Comparison of ENCODE assay signal across 8 cellular contexts in the genomic region with DNA sequence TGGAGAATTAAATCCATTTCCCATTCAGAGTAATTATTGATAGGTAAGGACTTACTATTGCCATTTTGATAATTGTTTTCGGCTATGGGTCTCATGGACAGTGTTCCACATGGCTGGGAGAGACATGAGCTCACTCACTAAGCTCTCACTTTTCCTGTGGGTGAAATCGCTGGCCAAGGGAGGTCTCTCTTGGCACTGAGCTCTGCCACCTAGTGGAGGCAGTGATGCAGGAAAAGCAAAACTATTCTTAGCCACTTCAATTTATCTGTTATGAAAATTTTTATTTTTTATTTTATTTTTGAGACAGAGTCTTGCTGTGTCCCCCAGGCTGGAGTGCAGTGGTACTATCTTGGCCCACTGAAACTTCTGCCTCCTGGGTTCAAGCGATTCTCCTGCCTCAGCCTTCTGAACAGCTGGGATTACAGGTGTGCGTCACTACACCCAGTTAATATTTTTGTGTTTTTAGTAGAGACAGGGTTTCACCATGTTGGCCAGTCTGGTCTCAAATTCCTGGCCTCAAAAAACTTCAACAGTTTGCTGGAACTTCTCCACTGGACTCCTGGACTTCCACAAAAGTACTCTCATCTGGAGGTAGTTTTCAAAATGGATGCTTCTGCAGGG. TPM values are rescaled to one million over a fixed set of nuclear protein-coding genes. Genes with fewer than 3 reads are reported as not detected.
A peak's percentile ranks its signal among the peaks of the same experiment; 100 is the strongest.
DNase-seq lines count a peak whose midpoint lies in the region; ATAC-seq, FAIRE-seq and TF ChIP-seq lines count a peak whose summit lies in the region.

No MANE protein-coding gene starts in this region.

- H3K36me3 Mint-ChIP-seq in activated B cell treated with CpG ODN at 0.5 μM for 24 hours (ENCODE audit: low read depth) = peaks cover 10% of the 10 kb centered on the region

- no peaks in the 10 kb centered on the region for H3K36me3 ChIP-seq in HepG2 (replicated peaks in 1 of 2; ENCODE audit: control insufficient read depth in 1 of 2, insufficient read depth in 2 of 2, low read length in 2 of 2)

- H3K9me3 ChIP-seq in HepG2 (ENCODE audit: low read length) = no peaks in the 10 kb centered on the region

- no TSS peak for BruUV-seq in HepG2 (replicated peaks; lab: Mats Ljungman, UMichigan)

- in situ Hi-C loops in HepG2 (cut with HindIII; ENCODE audit: extremely low pct_ligation_motif_present, low pct_unique_long_range_greater_than_20kb) = no loop called here

- no peak overlapping the region for H3K27ac Mint-ChIP-seq in activated B cell treated with CpG ODN at 0.5 μM for 24 hours

- H3K4me1 Mint-ChIP-seq in activated B cell treated with CpG ODN at 0.5 μM for 24 hours = peaks cover 17% of the 10 kb centered on the region

- ATAC-seq in GM21576 (IDR thresholded peaks at IDR 0.05; ENCODE audit: unreplicated experiment) (peak; percentile 23), activated B cell treated with CpG ODN at 0.5 μM for 24 hours (ENCODE audit: low read depth) (no peak), HepG2 (peak; percentile 28), HG02970 (IDR thresholded peaks at IDR 0.05; ENCODE audit: low FRiP score, unreplicated experiment) (no peak)

- POLR2A ChIA-PET in activated B cell treated with CpG ODN at 0.5 μM for 24 hours (lab: Charles Lee) = interaction anchor here (0.6 to 2.0 kb wide), 4 partner anchors 11 to 147 kb away, joined by 3 to 10 read pairs (median 4); partner anchors contain the start of gene COMMD2
- POLR2A ChIA-PET in HepG2 (lab: Yijun Ruan, JAX) = interaction anchor here (0.6 to 0.9 kb wide), 2 partner anchors 42 to 79 kb away, joined by 3 to 6 read pairs; no protein-coding TSS in a partner anchor

- TF ChIP-seq RAD21 in HepG2 (CRISPR knock-in tag; IDR thresholded peaks at IDR 0.05) = peak; percentile 41; the same call in 1 of the 2 replicates

- no peak overlapping the region for H3K9ac ChIP-seq in HepG2 (ENCODE audit: insufficient read depth, low read depth, low read length)

- TF ChIP-seq EP300 in HepG2 (IDR thresholded peaks at IDR 0.05; ENCODE audit: low read depth in 2 of 2, low read length in 2 of 2) = no peak
- TF ChIP-seq EP300 in HepG2 (CRISPR knock-in tag; IDR thresholded peaks at IDR 0.05; ENCODE audit: borderline replicate concordance) = no peak

- no peak overlapping the region for H3K27ac ChIP-seq in HepG2 (ENCODE audit: extremely low read length, insufficient read depth, low read length)

- H3K4me3 ChIP-seq in AG09309 (ENCODE audit: control insufficient read depth, low read depth, low read length) = no peak overlapping the region
- H3K4me3 ChIP-seq in choroid plexus epithelial cell (ENCODE audit: low read depth, low read length) = no peak overlapping the region
- no peak overlapping the region for H3K4me3 ChIP-seq in HepG2 (replicated peaks in 1 of 3; ENCODE audit: insufficient read depth in 1 of 3, low read depth in 2 of 3, low read length in 3 of 3)

- H3K27me3 ChIP-seq in HepG2 (ENCODE audit: control insufficient read depth in 1 of 2, insufficient read depth in 2 of 2, low read length in 2 of 2) = no peaks in the 10 kb centered on the region; a peak in 1 of 5 replicates

- no peaks in the 10 kb centered on the region for H4K20me1 ChIP-seq in HepG2 (ENCODE audit: insufficient read depth, low read length)

- peak; percentile 30 for FAIRE-seq in HepG2 (lab: Jason Lieb, UNC)

- peak overlapping the region; percentile 42 for H2AFZ ChIP-seq in HepG2 (ENCODE audit: low read length)

- peak overlapping the region; percentile 45; the same call in 1 of the 2 replicates for H3K4me2 ChIP-seq in HepG2 (ENCODE audit: low read depth, low read length)

- peak overlapping the region; percentile 24 for H3K4me3 Mint-ChIP-seq in activated B cell treated with CpG ODN at 0.5 μM for 24 hours

- 24% methylated on average over 4 of the region's 4 CpGs for WGBS in HepG2 (ENCODE audit: low lambda C conversion rate)

- no peak for TF ChIP-seq POLR2A in HepG2 (IDR thresholded peaks at IDR 0.05; ENCODE audit: insufficient read depth in 1 of 2, low read depth in 2 of 2, low read length in 2 of 2)

- H3K79me2 ChIP-seq in HepG2 (ENCODE audit: insufficient read depth, low read length) = peaks cover 2% of the 10 kb centered on the region

- intact Hi-C loops in activated B cell treated with CpG ODN at 0.5 μM for 24 hours (cut with micrococcal nuclease) = loop anchor here (1.0 to 2.0 kb wide), 3 partner anchors 20 to 239 kb away; no protein-coding TSS in a partner anchor
- intact Hi-C loops in HepG2 (cut with micrococcal nuclease; ENCODE audit: unreplicated experiment) = loop anchor here (1.0 kb wide), 2 partner anchors 43 to 315 kb away; no protein-coding TSS in a partner anchor

- H3K4me1 ChIP-seq in HepG2 (ENCODE audit: insufficient read depth, low read length) = peaks cover 10% of the 10 kb centered on the region

- TF ChIP-seq CTCF in AG09309 (IDR thresholded peaks at IDR 0.05; ENCODE audit: control insufficient read depth, insufficient read depth, low read depth, low read length, missing control alignments) = peak; percentile 88
- TF ChIP-seq CTCF in activated B cell treated with CpG ODN at 0.5 μM for 24 hours (IDR thresholded peaks at IDR 0.05) = peak; percentile 62
- TF ChIP-seq CTCF in choroid plexus epithelial cell (conservative IDR thresholded peaks at IDR 0.05; ENCODE audit: low read depth, low read length) = peak; percentile 91
- TF ChIP-seq CTCF in HepG2 (CRISPR knock-in tag; IDR thresholded peaks at IDR 0.05) = peak; percentile 78

- CTCF ChIA-PET in activated B cell treated with CpG ODN at 0.5 μM for 24 hours (lab: Charles Lee) = interaction anchor here (0.6 to 3.6 kb wide), 23 partner anchors 9 to 412 kb away, joined by 3 to 40 read pairs (median 6); partner anchors contain the start of gene COMMD2
- CTCF ChIA-PET in HepG2 (lab: Yijun Ruan, JAX; ENCODE audit: low intra/inter-chr PET ratio, low total read pairs) = interaction anchor here (0.9 to 2.9 kb wide), 3 partner anchors 43 to 314 kb away, joined by 3 to 21 read pairs (median 9); no protein-coding TSS in a partner anchor

- no peaks in the 10 kb centered on the region for H3K9me3 Mint-ChIP-seq in activated B cell treated with CpG ODN at 0.5 μM for 24 hours

- H3K27me3 Mint-ChIP-seq in activated B cell treated with CpG ODN at 0.5 μM for 24 hours = peaks cover 7% of the 10 kb centered on the region

- DNase-seq in AG09309 (ENCODE audit: low read depth) (peak; percentile 46), NCI-H345 (lab: John Stamatoyannopoulos, UW) (peak; percentile 52), activated B cell treated with CpG ODN at 0.5 μM for 24 hours (peak; percentile 26), choroid plexus epithelial cell (ENCODE audit: low read depth) (peak; percentile 90), HepG2 (ENCODE audit: low spot score) (peak; percentile 58)
- DNase-seq in stimulated activated CD8-positive, alpha-beta memory T cell treated with anti-CD3 and anti-CD28 coated beads, Interleukin-12 subunit alpha, Interleukin-12 subunit beta, amount 100 ng/mL, for 1 hour (ENCODE audit: low read depth) = peak; percentile 20

RNA-seq across cellular contexts. Expression of gene RNF13, which starts 4.7 kb away (rescaled TPM):
- 57.6 and 59.6 TPM in 2 replicates for total RNA-seq in activated B cell treated with CpG ODN at 0.5 μM for 24 hours
- 28.1 and 46.0 TPM in 2 replicates for total RNA-seq in HepG2 (2016; rRNA removed; fragmentation: Illumina TruSeq; extraction: Trizol)
- total RNA-seq in HepG2 (2016; cell fraction: cytosol; rRNA removed; fragmentation: Illumina TruSeq; extraction: Trizol; ENCODE audit: low read depth) = 217 and 228 TPM in 2 replicates
- total RNA-seq in HepG2 (2016; cell fraction: insoluble cytoplasmic fraction; rRNA removed; fragmentation: Illumina TruSeq; extraction: Trizol) = 28.8 and 45.3 TPM in 2 replicates
- total RNA-seq in HepG2 (2016; cell fraction: membrane; rRNA removed; fragmentation: Illumina TruSeq; extraction: Trizol) = 72.6 and 86.1 TPM in 2 replicates
- 43.9 and 45.5 TPM in 2 replicates for total RNA-seq in HepG2 (2016; cell fraction: nucleus; rRNA removed; fragmentation: Illumina TruSeq; extraction: Trizol)
- polyA plus RNA-seq in HepG2 (2011; rRNA removed) = 32.0 and 39.8 TPM in 2 replicates
- 21.6 and 31.0 TPM in 2 replicates for polyA plus RNA-seq in HepG2 (2011; cell fraction: cytosol; rRNA removed)
- 14.4 and 18.7 TPM in 2 replicates for polyA plus RNA-seq in HepG2 (2011; cell fraction: nucleus; rRNA removed)
- 37.4 and 44.5 TPM in 2 replicates for polyA plus RNA-seq in HepG2 (2012)
- 6.6 and 7.0 TPM in 2 replicates for polyA plus RNA-seq in HepG2 (2016; cell fraction: cytosol; fragmentation: Illumina TruSeq; extraction: Trizol; ENCODE audit: low read depth)
- polyA plus RNA-seq in HepG2 (2016; cell fraction: insoluble cytoplasmic fraction; fragmentation: Illumina TruSeq; extraction: Trizol; ENCODE audit: low read depth) = 21.5 and 26.7 TPM in 2 replicates
- polyA plus RNA-seq in HepG2 (2016; cell fraction: membrane; fragmentation: Illumina TruSeq; extraction: Trizol; ENCODE audit: low read depth) = 13.9 and 14.4 TPM in 2 replicates
- 51.2 and 51.6 TPM in 2 replicates for polyA plus RNA-seq in HepG2 (2016; cell fraction: nucleus; fragmentation: Illumina TruSeq; extraction: Trizol; ENCODE audit: insufficient read depth, low read depth)
- 50.9 and 117 TPM in 2 replicates for polyA minus RNA-seq in HepG2 (2011; rRNA and poly(A)+ RNA removed; ENCODE audit: low replicate concordance)
- 55.4 and 59.3 TPM in 2 replicates for polyA minus RNA-seq in HepG2 (2011; cell fraction: cytosol; rRNA and poly(A)+ RNA removed)
- polyA minus RNA-seq in HepG2 (2011; cell fraction: nucleus; rRNA and poly(A)+ RNA removed) = 74.9 and 95.4 TPM in 2 replicates

RNA-seq across cellular contexts. Expression of gene ANKUB1, which starts 16.0 kb away (rescaled TPM):
- total RNA-seq in activated B cell treated with CpG ODN at 0.5 μM for 24 hours = not detected in 2 replicates
- total RNA-seq in HepG2 (2016; rRNA removed; fragmentation: Illumina TruSeq; extraction: Trizol) = not detected in 2 replicates
- not detected in 2 replicates for total RNA-seq in HepG2 (2016; cell fraction: cytosol; rRNA removed; fragmentation: Illumina TruSeq; extraction: Trizol; ENCODE audit: low read depth)
- total RNA-seq in HepG2 (2016; cell fraction: insoluble cytoplasmic fraction; rRNA removed; fragmentation: Illumina TruSeq; extraction: Trizol) = not detected in 2 replicates
- not detected in 2 replicates for total RNA-seq in HepG2 (2016; cell fraction: membrane; rRNA removed; fragmentation: Illumina TruSeq; extraction: Trizol)
- not detected in 2 replicates for total RNA-seq in HepG2 (2016; cell fraction: nucleus; rRNA removed; fragmentation: Illumina TruSeq; extraction: Trizol)
- polyA plus RNA-seq in HepG2 (2011; rRNA removed) = not detected in 2 replicates
- not detected in 2 replicates for polyA plus RNA-seq in HepG2 (2011; cell fraction: cytosol; rRNA removed)
- polyA plus RNA-seq in HepG2 (2011; cell fraction: nucleus; rRNA removed) = not detected in 2 replicates
- polyA plus RNA-seq in HepG2 (2012) = not detected in 2 replicates
- not detected in 2 replicates for polyA plus RNA-seq in HepG2 (2016; cell fraction: cytosol; fragmentation: Illumina TruSeq; extraction: Trizol; ENCODE audit: low read depth)
- not detected in 2 replicates for polyA plus RNA-seq in HepG2 (2016; cell fraction: insoluble cytoplasmic fraction; fragmentation: Illumina TruSeq; extraction: Trizol; ENCODE audit: low read depth)
- not detected in 2 replicates for polyA plus RNA-seq in HepG2 (2016; cell fraction: membrane; fragmentation: Illumina TruSeq; extraction: Trizol; ENCODE audit: low read depth)
- not detected in 2 replicates for polyA plus RNA-seq in HepG2 (2016; cell fraction: nucleus; fragmentation: Illumina TruSeq; extraction: Trizol; ENCODE audit: insufficient read depth, low read depth)
- polyA minus RNA-seq in HepG2 (2011; rRNA and poly(A)+ RNA removed; ENCODE audit: low replicate concordance) = 0.51 TPM in 1 of 2 replicates, not detected in the other
- not detected in 2 replicates for polyA minus RNA-seq in HepG2 (2011; cell fraction: cytosol; rRNA and poly(A)+ RNA removed)
- polyA minus RNA-seq in HepG2 (2011; cell fraction: nucleus; rRNA and poly(A)+ RNA removed) = not detected in 2 replicates

RNA-seq across cellular contexts. Expression of gene COMMD2, which starts 56.0 kb away (rescaled TPM):
- 41.5 and 45.6 TPM in 2 replicates for total RNA-seq in activated B cell treated with CpG ODN at 0.5 μM for 24 hours
- 57.6 and 73.2 TPM in 2 replicates for total RNA-seq in HepG2 (2016; rRNA removed; fragmentation: Illumina TruSeq; extraction: Trizol)
- total RNA-seq in HepG2 (2016; cell fraction: cytosol; rRNA removed; fragmentation: Illumina TruSeq; extraction: Trizol; ENCODE audit: low read depth) = 8.4 and 10.2 TPM in 2 replicates
- total RNA-seq in HepG2 (2016; cell fraction: insoluble cytoplasmic fraction; rRNA removed; fragmentation: Illumina TruSeq; extraction: Trizol) = 55.4 and 78.2 TPM in 2 replicates
- 13.8 and 20.0 TPM in 2 replicates for total RNA-seq in HepG2 (2016; cell fraction: membrane; rRNA removed; fragmentation: Illumina TruSeq; extraction: Trizol)
- total RNA-seq in HepG2 (2016; cell fraction: nucleus; rRNA removed; fragmentation: Illumina TruSeq; extraction: Trizol) = 30.5 and 31.9 TPM in 2 replicates
- 25.5 and 33.0 TPM in 2 replicates for polyA plus RNA-seq in HepG2 (2011; rRNA removed)
- polyA plus RNA-seq in HepG2 (2011; cell fraction: cytosol; rRNA removed) = 22.4 and 27.4 TPM in 2 replicates
- polyA plus RNA-seq in HepG2 (2011; cell fraction: nucleus; rRNA removed) = 7.2 and 10.3 TPM in 2 replicates
- polyA plus RNA-seq in HepG2 (2012) = 21.8 and 23.7 TPM in 2 replicates
- 4.3 and 5.0 TPM in 2 replicates for polyA plus RNA-seq in HepG2 (2016; cell fraction: cytosol; fragmentation: Illumina TruSeq; extraction: Trizol; ENCODE audit: low read depth)
- 65.7 and 69.6 TPM in 2 replicates for polyA plus RNA-seq in HepG2 (2016; cell fraction: insoluble cytoplasmic fraction; fragmentation: Illumina TruSeq; extraction: Trizol; ENCODE audit: low read depth)
- polyA plus RNA-seq in HepG2 (2016; cell fraction: membrane; fragmentation: Illumina TruSeq; extraction: Trizol; ENCODE audit: low read depth) = 7.5 and 8.4 TPM in 2 replicates
- 45.6 and 52.9 TPM in 2 replicates for polyA plus RNA-seq in HepG2 (2016; cell fraction: nucleus; fragmentation: Illumina TruSeq; extraction: Trizol; ENCODE audit: insufficient read depth, low read depth)
- polyA minus RNA-seq in HepG2 (2011; rRNA and poly(A)+ RNA removed; ENCODE audit: low replicate concordance) = 3.4 and 15.7 TPM in 2 replicates
- 7.2 and 8.0 TPM in 2 replicates for polyA minus RNA-seq in HepG2 (2011; cell fraction: cytosol; rRNA and poly(A)+ RNA removed)
- 15.6 and 23.2 TPM in 2 replicates for polyA minus RNA-seq in HepG2 (2011; cell fraction: nucleus; rRNA and poly(A)+ RNA removed)

Comparison
In these comparisons a context has a peak if more than half of its experiments do, and no peak if none do; other contexts are left out.
1. DNase-seq: peak in every context shown above with its lines; median percentile 90 in choroid plexus epithelial cell; 58 in HepG2; 52 in NCI-H345; 46 in AG09309; 26 in activated B cell treated with CpG ODN at 0.5 μM for 24 hours; 20 in stimulated activated CD8-positive, alpha-beta memory T cell treated with anti-CD3 and anti-CD28 coated beads, Interleukin-12 subunit alpha, Interleukin-12 subunit beta, amount 100 ng/mL, for 1 hour.
2. ATAC-seq: peak in GM21576 (single experiment) and HepG2 (single experiment); none in activated B cell treated with CpG ODN at 0.5 μM for 24 hours (single experiment) and HG02970 (single experiment).
3. Peak in every context shown above with its lines, with median percentiles within 50 percentile points of each other: CTCF ChIP-seq.